Comparison of ENCODE assay signal across 21 cellular contexts in the genomic region with DNA sequence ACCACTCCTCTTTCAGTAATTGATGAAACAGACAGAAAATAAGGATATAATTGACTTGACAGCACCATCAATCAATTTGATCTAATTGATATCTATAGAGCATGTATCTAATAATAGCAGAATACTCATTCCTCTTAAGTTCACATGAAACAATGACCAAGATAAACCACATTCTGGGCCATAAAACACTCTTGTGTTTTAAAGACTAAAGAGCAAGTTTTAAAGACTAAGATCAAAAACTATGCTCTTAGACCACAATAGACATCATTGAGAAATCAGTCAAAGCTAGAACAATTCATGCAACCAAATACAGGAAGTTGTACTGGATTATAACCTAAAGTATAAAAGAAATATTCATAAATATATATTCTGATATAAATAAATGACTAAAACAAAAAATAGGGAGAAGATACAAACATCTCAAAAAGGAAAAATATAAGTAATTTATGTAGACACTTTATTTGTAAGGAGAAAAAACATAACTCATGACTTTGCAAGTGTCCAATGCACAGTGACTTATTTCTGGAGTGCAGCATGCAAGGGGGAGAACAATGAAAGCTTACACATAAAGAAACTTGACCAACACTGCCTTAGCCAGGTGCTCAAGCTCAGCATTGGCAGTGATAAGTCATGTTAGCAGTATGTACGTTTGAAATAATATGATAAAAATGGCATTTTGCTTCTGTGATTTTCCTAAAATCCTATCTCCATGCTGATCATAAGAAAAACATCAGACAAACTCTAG.
A peak's percentile ranks its signal among the peaks of the same experiment; 100 is the strongest.
DNase-seq lines count a peak whose midpoint lies in the region; ATAC-seq lines count a peak whose summit lies in the region.
"Had no signal": no experiment of that assay in that cellular context is flagged by ENCODE, and none has a peak within 500 bp of the region (broad histone marks: within the 10 kb centered on the region; RNA-seq: fewer than 3 reads in every experiment).

No MANE protein-coding gene starts in this region.

- peak; percentile 18 for DNase-seq in fibroblast of peridontal ligament (ENCODE audit: extremely low read depth)
- DNase-seq in COR-L47 (lab: John Stamatoyannopoulos, UW): no peak
- no peak for DNase-seq in stimulated activated naive CD4-positive, alpha-beta T cell treated with Interleukin-2 at 50 U/mL for 16 hours (lab: John Stamatoyannopoulos, UW)
- no peak for DNase-seq in stimulated activated CD4-positive, alpha-beta T cell treated with anti-CD3 and anti-CD28 coated beads, Interleukin-4, amount 100 ng/mL, for 4 hours
- no peak for DNase-seq in pons (ENCODE audit: low spot score)
- DNase-seq: activated B cell treated with CpG ODN at 0.5 μM for 24 hours; activated CD8-positive, alpha-beta T cell treated with anti-CD3 and anti-CD28 coated beads for 36 hours; activated T-cell treated with anti-CD3 and anti-CD28 coated beads, Interleukin-2, amount 50 U/mL, for 48 hours; brain microvascular endothelial cell; CD4-positive, alpha-beta memory T cell; DMS79 treated with DMSO at 0.1 percent for 48 hours; gastrocnemius medialis; KG1; MV-4-11; NCI-H2029 treated with DMSO at 0.1 percent for 48 hours; NCI-H526 treated with DMSO at 0.1 percent for 48 hours; SIG-M5 had no signal

- ATAC-seq in GM18511 (IDR thresholded peaks at IDR 0.05; ENCODE audit: unreplicated experiment) (peak; percentile 93), GM19463 (IDR thresholded peaks at IDR 0.05; ENCODE audit: unreplicated experiment) (peak; percentile 75), HG02981 (IDR thresholded peaks at IDR 0.05; ENCODE audit: unreplicated experiment) (peak; percentile 72)
- ATAC-seq: activated CD8-positive, alpha-beta T cell treated with anti-CD3 and anti-CD28 coated beads for 36 hours; gastrocnemius medialis; natural killer cell treated with Interleukin-12 subunit alpha and Interleukin-12 subunit beta and Interleukin-15 and Interleukin-18, amount 100 ng/mL, for 72 hours had no signal
